Comparison of ENCODE assay signal across 8 cellular contexts in the genomic region with DNA sequence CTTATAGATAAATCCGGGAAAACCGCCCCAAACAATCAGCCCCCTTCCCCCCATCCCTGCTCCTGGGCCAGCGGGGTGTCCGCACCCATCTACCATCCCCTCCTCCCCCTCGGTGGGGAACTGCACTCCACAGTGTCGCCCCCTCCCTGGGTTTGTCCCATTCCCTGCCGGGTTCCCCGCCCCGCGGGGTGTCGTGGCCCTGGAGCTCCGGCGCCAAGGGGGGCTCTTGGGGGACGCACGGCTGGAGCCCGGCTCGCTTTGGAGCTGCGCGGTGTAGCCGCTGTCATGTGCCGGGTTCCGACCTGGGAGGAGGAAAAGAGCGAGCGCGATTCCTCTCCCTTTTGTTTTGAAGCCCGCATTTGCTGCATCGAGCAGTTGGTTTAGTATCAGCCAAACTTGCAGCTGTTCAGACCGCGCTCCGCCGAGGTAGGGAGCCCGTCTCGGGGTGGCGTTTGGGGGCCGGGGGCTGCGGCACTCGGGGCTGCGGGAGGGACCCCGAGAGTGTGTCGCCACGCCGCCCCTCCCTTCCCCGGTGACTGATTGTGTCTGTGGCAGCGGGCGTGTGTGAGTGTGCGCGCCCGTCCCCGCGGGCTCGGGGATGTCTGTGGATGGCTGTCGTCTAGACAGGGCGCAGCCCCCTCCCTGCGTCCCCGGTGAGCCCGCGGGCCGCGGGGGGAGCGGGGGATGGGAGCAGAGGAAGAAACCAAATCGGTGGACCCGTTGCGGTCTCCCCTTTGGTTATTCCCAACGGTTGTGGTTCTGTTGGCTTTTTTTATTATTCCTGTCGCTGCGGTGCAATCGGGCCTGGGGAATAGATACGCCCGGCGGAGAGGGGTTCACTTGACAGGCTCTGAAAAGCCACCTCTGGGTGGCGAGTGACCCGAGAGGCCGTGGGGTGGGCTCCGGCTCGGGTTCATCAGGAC. TPM values are rescaled to one million over a fixed set of nuclear protein-coding genes. Genes with fewer than 3 reads are reported as not detected.
A peak's percentile ranks its signal among the peaks of the same experiment; 100 is the strongest.
DNase-seq lines count a peak whose midpoint lies in the region; ATAC-seq and TF ChIP-seq lines count a peak whose summit lies in the region.

No MANE protein-coding gene starts in this region.

- no peak for TF ChIP-seq CTCF in esophagus squamous epithelium (IDR thresholded peaks at IDR 0.05)

- DNase-seq in NCI-H2081 (lab: John Stamatoyannopoulos, UW) (peak; percentile 16 to 25), NCI-H2081 treated with DMSO at 0.1 percent for 48 hours (lab: John Stamatoyannopoulos, UW) (no peak), NCI-H748 (lab: John Stamatoyannopoulos, UW; ENCODE audit: unreplicated experiment) (peak; percentile 75), esophagus squamous epithelium (lab: John Stamatoyannopoulos, UW) (no peak)
- peak; percentile 28 for DNase-seq in activated T-cell treated with anti-CD3 and anti-CD28 coated beads, Interleukin-2, amount 50 U/mL, for 72 hours

- H3K4me3 ChIP-seq in esophagus squamous epithelium (peak overlapping the region; percentile 68 to 87 (median 78)), mucosa of stomach (ENCODE audit: low read length) (peak overlapping the region; percentile 77)

- H3K36me3 Mint-ChIP-seq in activated T-cell treated with anti-CD3 and anti-CD28 coated beads, Interleukin-2, amount 50 U/mL, for 72 hours (ENCODE audit: insufficient read depth in 2 of 2), result no peaks in the 10 kb centered on the region

- H3K27me3 ChIP-seq in esophagus squamous epithelium, result no peaks in the 10 kb centered on the region
- no peaks in the 10 kb centered on the region for H3K27me3 ChIP-seq in mucosa of stomach (ENCODE audit: control insufficient read depth, insufficient read depth, low read length)

- H3K27ac Mint-ChIP-seq in activated T-cell treated with anti-CD3 and anti-CD28 coated beads, Interleukin-2, amount 50 U/mL, for 72 hours, result no peak overlapping the region

- peak; percentile 33 to 40 for ATAC-seq in activated T-cell treated with anti-CD3 and anti-CD28 coated beads, Interleukin-2, amount 50 U/mL, for 72 hours (replicated peaks in 1 of 2)
- no peak for ATAC-seq in GM21381 (IDR thresholded peaks at IDR 0.05; ENCODE audit: unreplicated experiment)

- H3K36me3 ChIP-seq in esophagus squamous epithelium, result no peaks in the 10 kb centered on the region
- no peaks in the 10 kb centered on the region for H3K36me3 ChIP-seq in mucosa of stomach (ENCODE audit: control insufficient read depth, insufficient read depth, low read length)

- H3K27ac ChIP-seq in esophagus squamous epithelium (peak overlapping the region; percentile 88 to 96 (median 95)), temporal lobe (ENCODE audit: low read depth, low read length) (peak overlapping the region; percentile 84)

- H3K27me3 Mint-ChIP-seq in activated T-cell treated with anti-CD3 and anti-CD28 coated beads, Interleukin-2, amount 50 U/mL, for 72 hours (ENCODE audit: low read depth), result peaks cover 39% of the 10 kb centered on the region

- no peak for TF ChIP-seq POLR2A in esophagus squamous epithelium (IDR thresholded peaks at IDR 0.05)

- peaks cover 23% of the 10 kb centered on the region for H3K4me1 Mint-ChIP-seq in activated T-cell treated with anti-CD3 and anti-CD28 coated beads, Interleukin-2, amount 50 U/mL, for 72 hours (ENCODE audit: low read depth)

- H3K4me3 Mint-ChIP-seq in activated T-cell treated with anti-CD3 and anti-CD28 coated beads, Interleukin-2, amount 50 U/mL, for 72 hours, result peak overlapping the region; percentile 88 to 89

- peak overlapping the region; percentile 75 for H3K9ac ChIP-seq in mucosa of stomach (ENCODE audit: low read length)

- H3K9me3 Mint-ChIP-seq in activated T-cell treated with anti-CD3 and anti-CD28 coated beads, Interleukin-2, amount 50 U/mL, for 72 hours, result no peaks in the 10 kb centered on the region

- intact Hi-C loops in esophagus squamous epithelium (cut with DNase I), result no loop called here

- 7 to 10% methylated on average over 2 to 3 of the region's 75 CpGs for WGBS in esophagus squamous epithelium, 2 donors

- H3K4me1 ChIP-seq in esophagus squamous epithelium (peaks cover 7 to 58% (median 7%) of the 10 kb centered on the region in 3 donors), mucosa of stomach (ENCODE audit: control insufficient read depth, insufficient read depth, low read length) (peaks cover 6% of the 10 kb centered on the region)

- H3K9me3 ChIP-seq in esophagus squamous epithelium, result no peaks in the 10 kb centered on the region
- no peaks in the 10 kb centered on the region for H3K9me3 ChIP-seq in mucosa of stomach (ENCODE audit: control insufficient read depth, low read length)

RNA-seq across cellular contexts. Expression of a gene that starts 0.8 kb away (rescaled TPM):
- 1 to 10 TPM; 4.6 to 4.7 TPM for total RNA-seq in activated T-cell treated with anti-CD3 and anti-CD28 coated beads, Interleukin-2, amount 50 U/mL, for 72 hours
- total RNA-seq in esophagus squamous epithelium (10 to 100 TPM in 2 of 4 donors, 1 to 10 TPM in 2; 4.7 to 24.2 (median 10.2) TPM), temporal lobe (59.0 TPM)

Comparison
In these comparisons a context has a peak if more than half of its experiments do, and no peak if none do; other contexts are left out.
1. DNase-seq: peak in NCI-H2081 (2 of 2), NCI-H748 (single experiment) and activated T-cell treated with anti-CD3 and anti-CD28 coated beads, Interleukin-2, amount 50 U/mL, for 72 hours (2 of 2); none in NCI-H2081 treated with DMSO at 0.1 percent for 48 hours (single experiment) and esophagus squamous epithelium (single experiment).